8 cellular contexts compared by ENCODE assay signal in the genomic region with DNA sequence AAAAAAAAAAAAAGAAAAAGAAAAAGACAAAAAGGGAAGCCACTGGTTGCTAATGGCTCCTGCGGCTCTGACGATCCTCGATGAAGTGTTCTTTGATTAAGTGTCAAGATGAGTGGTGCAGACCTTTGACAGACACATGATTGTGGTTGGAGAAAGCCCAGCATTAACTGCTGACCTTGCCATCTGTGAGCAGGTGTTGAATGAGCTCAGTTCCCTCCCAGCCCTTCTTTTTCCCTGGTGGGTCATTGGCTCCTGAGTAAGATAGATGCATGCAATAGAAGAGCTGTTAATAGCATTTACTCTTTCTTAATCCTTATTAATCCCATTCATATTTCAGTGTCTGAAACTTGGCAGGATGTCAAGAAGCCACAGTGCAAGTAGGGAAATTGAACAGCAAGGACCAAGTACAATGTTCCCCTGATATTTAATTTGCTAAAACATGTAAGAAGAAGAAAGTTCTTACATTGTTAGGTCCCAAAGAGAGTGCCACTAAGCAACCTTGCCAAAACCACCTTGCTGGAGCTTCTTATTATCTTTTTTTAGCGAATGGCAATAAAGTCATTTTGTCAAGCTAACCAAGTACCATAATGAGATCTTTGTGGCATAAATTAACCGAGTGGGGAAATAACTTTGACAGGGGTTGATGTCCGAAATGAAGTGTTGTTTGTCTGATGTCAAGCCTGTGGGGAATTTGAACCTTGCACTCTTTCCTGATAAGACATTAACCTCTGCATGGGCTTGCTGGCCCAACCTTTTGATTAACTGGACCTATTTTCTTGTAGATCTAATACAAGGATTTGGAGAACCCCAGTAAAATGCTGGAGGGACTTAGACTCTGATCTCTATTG.
DNase-seq lines count a peak whose midpoint lies in the region; ATAC-seq, FAIRE-seq and TF ChIP-seq lines count a peak whose summit lies in the region.

No MANE protein-coding gene starts in this region.

- ATAC-seq in HG02884 (IDR thresholded peaks at IDR 0.05; ENCODE audit: unreplicated experiment), result peak; percentile 68
- ATAC-seq in HG03439 (IDR thresholded peaks at IDR 0.05; ENCODE audit: unreplicated experiment), result no peak

- no peak overlapping the region for H3K4me3 Mint-ChIP-seq in activated T-helper 1 cell treated with anti-CD3 and anti-CD28 coated beads, Interleukin-12 subunit alpha, Interleukin-12 subunit beta, Interleukin-2, Interleukin-4 antibody, amounts not matched to agents 30 ng/mL and 10 ng/mL and 1 ng/mL, durations not matched to agents 14 hours and 24 hours and 36 hours

- intact Hi-C loops in kidney (cut with DNase I) (no loop called here), posterior cingulate gyrus (cut with DNase I) (no loop called here)
- intact Hi-C loops in activated T-helper 1 cell treated with anti-CD3 and anti-CD28 coated beads, Interleukin-12 subunit alpha, Interleukin-12 subunit beta, Interleukin-2, Interleukin-4 antibody, amounts not matched to agents 30 ng/mL and 10 ng/mL and 1 ng/mL, durations not matched to agents 14 hours and 24 hours and 36 hours (cut with micrococcal nuclease), result no loop called here

- no peak overlapping the region for H2AFZ ChIP-seq in OCI-LY3 (ENCODE audit: low read depth, low read length)

- H3K36me3 Mint-ChIP-seq in activated T-helper 1 cell treated with anti-CD3 and anti-CD28 coated beads, Interleukin-12 subunit alpha, Interleukin-12 subunit beta, Interleukin-2, Interleukin-4 antibody, amounts not matched to agents 30 ng/mL and 10 ng/mL and 1 ng/mL, durations not matched to agents 14 hours and 24 hours and 36 hours (ENCODE audit: low read depth), result peaks cover 21% of the 10 kb centered on the region

- H3K36me3 ChIP-seq in BLaER1 treated with 17β-estradiol and CSF1 and Interleukin-3, amounts not matched to agents 10 nM and 100 nM, result peaks cover 0 to 66% (median 0%) of the 10 kb centered on the region in 11 experiments; a peak in 6 of 22 replicates
- H3K36me3 ChIP-seq in OCI-LY3 (replicated peaks; ENCODE audit: low read depth, low read length) (peaks cover 2% of the 10 kb centered on the region), kidney (ENCODE audit: control insufficient read depth in 1 of 2, insufficient read depth in 2 of 2, low read length in 2 of 2) (no peaks in the 10 kb centered on the region)

- TF ChIP-seq CTCF in OCI-LY3 (IDR thresholded peaks at IDR 0.05; ENCODE audit: low read depth, low read length), result no peak
- TF ChIP-seq CTCF in kidney (IDR thresholded peaks at IDR 0.05; ENCODE audit: borderline replicate concordance, extremely low read depth, insufficient read depth), result no peak

- H3K27me3 Mint-ChIP-seq in activated T-helper 1 cell treated with anti-CD3 and anti-CD28 coated beads, Interleukin-12 subunit alpha, Interleukin-12 subunit beta, Interleukin-2, Interleukin-4 antibody, amounts not matched to agents 30 ng/mL and 10 ng/mL and 1 ng/mL, durations not matched to agents 14 hours and 24 hours and 36 hours (ENCODE audit: insufficient read depth), result no peaks in the 10 kb centered on the region

- no peak overlapping the region for H3K9ac ChIP-seq in BLaER1 treated with 17β-estradiol and CSF1 and Interleukin-3, amounts not matched to agents 10 nM and 100 nM
- H3K9ac ChIP-seq in OCI-LY3 (ENCODE audit: low read length) (no peak overlapping the region), kidney (ENCODE audit: low read length in 2 of 2) (no peak overlapping the region)

- no peak overlapping the region for H3K27ac ChIP-seq in BLaER1 treated with 17β-estradiol and CSF1 and Interleukin-3, amounts not matched to agents 10 nM and 100 nM
- no peak overlapping the region for H3K27ac ChIP-seq in OCI-LY3 (ENCODE audit: low read length)
- peak overlapping the region; percentile 16 to 37 for H3K27ac ChIP-seq in kidney (ENCODE audit: low read depth in 2 of 2, low read length in 2 of 2)

- no peak for FAIRE-seq in kidney (lab: Jason Lieb, UNC)

- peaks cover 12 to 93% (median 22%) of the 10 kb centered on the region in 10 experiments for H3K4me1 ChIP-seq in BLaER1 treated with 17β-estradiol and CSF1 and Interleukin-3, amounts not matched to agents 10 nM and 100 nM
- H3K4me1 ChIP-seq in OCI-LY3 (ENCODE audit: low read length), result peaks cover 34% of the 10 kb centered on the region
- H3K4me1 ChIP-seq in kidney (ENCODE audit: control insufficient read depth in 1 of 2, insufficient read depth in 1 of 2, low read depth in 1 of 2, low read length in 2 of 2), result peaks cover 16 to 65% of the 10 kb centered on the region in 2 donors

- no peaks in the 10 kb centered on the region for H3K9me3 Mint-ChIP-seq in activated T-helper 1 cell treated with anti-CD3 and anti-CD28 coated beads, Interleukin-12 subunit alpha, Interleukin-12 subunit beta, Interleukin-2, Interleukin-4 antibody, amounts not matched to agents 30 ng/mL and 10 ng/mL and 1 ng/mL, durations not matched to agents 14 hours and 24 hours and 36 hours

- H3K4me3 ChIP-seq in BLaER1 treated with 17β-estradiol and CSF1 and Interleukin-3, amounts not matched to agents 10 nM and 100 nM, result no peak overlapping the region
- H3K4me3 ChIP-seq in OCI-LY3 (ENCODE audit: low read length) (no peak overlapping the region), kidney (ENCODE audit: low read length in 2 of 2) (no peak overlapping the region)

- H3K27ac Mint-ChIP-seq in activated T-helper 1 cell treated with anti-CD3 and anti-CD28 coated beads, Interleukin-12 subunit alpha, Interleukin-12 subunit beta, Interleukin-2, Interleukin-4 antibody, amounts not matched to agents 30 ng/mL and 10 ng/mL and 1 ng/mL, durations not matched to agents 14 hours and 24 hours and 36 hours, result no peak overlapping the region

- peaks cover 0 to 100% (median 83%) of the 10 kb centered on the region in 11 experiments; a peak in 20 of 22 replicates for H4K20me1 ChIP-seq in BLaER1 treated with 17β-estradiol and CSF1 and Interleukin-3, amounts not matched to agents 10 nM and 100 nM
- H4K20me1 ChIP-seq in OCI-LY3 (ENCODE audit: insufficient read depth, low read length), result peaks cover 93% of the 10 kb centered on the region

- peaks cover 94% of the 10 kb centered on the region for H3K79me2 ChIP-seq in OCI-LY3 (ENCODE audit: low read length)

- no peaks in the 10 kb centered on the region for H3K9me3 ChIP-seq in BLaER1 treated with 17β-estradiol and CSF1 and Interleukin-3, amounts not matched to agents 10 nM and 100 nM (replicated peaks in 1 of 11)
- H3K9me3 ChIP-seq in OCI-LY3 (ENCODE audit: insufficient read depth, low read length) (no peaks in the 10 kb centered on the region), kidney (ENCODE audit: control insufficient read depth in 1 of 2, low read length in 2 of 2) (no peaks in the 10 kb centered on the region)

- DNase-seq in kidney (no peak), iPS-NIHi7 (ENCODE audit: extremely low spot score) (no peak), posterior cingulate gyrus (no peak)
- no peak for DNase-seq in activated T-helper 1 cell treated with anti-CD3 and anti-CD28 coated beads, Interleukin-12 subunit alpha, Interleukin-12 subunit beta, Interleukin-2, Interleukin-4 antibody, amounts not matched to agents 30 ng/mL and 10 ng/mL and 1 ng/mL, durations not matched to agents 14 hours and 24 hours and 36 hours (ENCODE audit: low spot score)

- no peaks in the 10 kb centered on the region for H3K27me3 ChIP-seq in BLaER1 treated with 17β-estradiol and CSF1 and Interleukin-3, amounts not matched to agents 10 nM and 100 nM
- H3K27me3 ChIP-seq in OCI-LY3 (ENCODE audit: low read depth, low read length), result no peaks in the 10 kb centered on the region

- peak overlapping the region in 8 of 11 experiments; percentile 5 to 51 (median 22); a peak in 11 of 22 replicates for H3K4me2 ChIP-seq in BLaER1 treated with 17β-estradiol and CSF1 and Interleukin-3, amounts not matched to agents 10 nM and 100 nM
- H3K4me2 ChIP-seq in OCI-LY3 (ENCODE audit: low read length), result peak overlapping the region; percentile 42

- H3K4me1 Mint-ChIP-seq in activated T-helper 1 cell treated with anti-CD3 and anti-CD28 coated beads, Interleukin-12 subunit alpha, Interleukin-12 subunit beta, Interleukin-2, Interleukin-4 antibody, amounts not matched to agents 30 ng/mL and 10 ng/mL and 1 ng/mL, durations not matched to agents 14 hours and 24 hours and 36 hours (ENCODE audit: low read depth), result peaks cover 74% of the 10 kb centered on the region

Comparison
In these comparisons a context has a peak if more than half of its experiments do, and no peak if none do; other contexts are left out.
1. H3K27ac ChIP-seq: peak in kidney (2 of 2); none in BLaER1 treated with 17β-estradiol and CSF1 and Interleukin-3, amounts not matched to agents 10 nM and 100 nM (0 of 11) and OCI-LY3 (single experiment).